In the genomic region with DNA sequence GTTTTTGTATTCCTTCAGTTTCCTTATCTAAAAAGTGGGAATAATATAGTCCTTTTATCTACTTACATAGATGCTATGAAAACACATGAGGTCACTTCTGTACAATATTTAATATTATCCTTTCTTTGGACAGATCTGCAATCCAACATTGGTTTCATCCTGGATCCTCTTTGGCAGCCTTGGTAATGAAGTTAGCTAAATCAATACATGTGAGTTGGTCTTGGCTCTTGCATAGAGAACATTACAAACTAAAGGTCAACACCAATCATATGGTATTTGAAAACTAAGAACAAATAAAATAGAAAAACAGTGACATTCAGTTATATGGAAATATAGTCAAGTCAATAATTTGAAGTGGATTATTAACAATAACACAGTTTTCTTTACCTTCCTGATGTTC, we compare ENCODE assay signal across 28 cellular contexts.
"Had no signal": no experiment of that assay in that cellular context is flagged by ENCODE, and none has a peak within 500 bp of the region (broad histone marks: within the 10 kb centered on the region; RNA-seq: fewer than 3 reads in every experiment).

No MANE protein-coding gene starts in this region.

- H3K4me3 Mint-ChIP-seq: activated B cell treated with CpG ODN at 0.5 μM for 24 hours; activated CD4-positive, alpha-beta memory T cell treated with anti-CD3 and anti-CD28 coated beads for 36 hours; activated CD4-positive, alpha-beta T cell treated with anti-CD3 and anti-CD28 coated beads, Interleukin-2, amount 10 ng/mL, durations not matched to agents 24 days and 14 days; activated CD8-positive, alpha-beta memory T cell treated with anti-CD3 and anti-CD28 coated beads, Interleukin-2, amount 10 ng/mL, durations not matched to agents 7 days and 5 days; activated CD8-positive, alpha-beta T cell treated with anti-CD3 and anti-CD28 coated beads, Interleukin-2, amount 10 ng/mL, durations not matched to agents 7 days and 5 days; activated naive CD4-positive, alpha-beta T cell treated with anti-CD3 and anti-CD28 coated beads, Interleukin-2, amount 10 ng/mL, durations not matched to agents 7 days and 5 days; activated naive CD8-positive, alpha-beta T cell treated with anti-CD3 and anti-CD28 coated beads, Interleukin-2, amount 10 ng/mL, durations not matched to agents 7 days and 5 days; activated T-helper 1 cell treated with anti-CD3 and anti-CD28 coated beads, Interleukin-12 subunit alpha, Interleukin-12 subunit beta, Interleukin-2, Interleukin-4 antibody, amounts not matched to agents 30 ng/mL and 10 ng/mL and 1 ng/mL, durations not matched to agents 14 hours and 24 hours and 36 hours; central memory CD8-positive, alpha-beta T cell; dendritic cell treated with granulocyte-macrophage colony-stimulating factor and Interleukin-4, amounts not matched to agents 40 ng/mL and 50 ng/mL, for 4 days; endodermal cell had no signal

- H3K9me3 Mint-ChIP-seq: activated B cell treated with CpG ODN at 0.5 μM for 24 hours; activated CD4-positive, alpha-beta memory T cell treated with anti-CD3 and anti-CD28 coated beads for 36 hours; activated naive CD4-positive, alpha-beta T cell treated with anti-CD3 and anti-CD28 coated beads, Interleukin-2, amount 10 ng/mL, durations not matched to agents 7 days and 5 days; activated naive CD4-positive, alpha-beta T cell treated with anti-CD3 and anti-CD28 coated beads, Interleukin-2, amount 50 U/mL, for 72 hours; activated naive CD8-positive, alpha-beta T cell treated with anti-CD3 and anti-CD28 coated beads, Interleukin-2, amount 10 ng/mL, durations not matched to agents 7 days and 5 days; activated T-helper 1 cell treated with anti-CD3 and anti-CD28 coated beads, Interleukin-12 subunit alpha, Interleukin-12 subunit beta, Interleukin-2, Interleukin-4 antibody, amounts not matched to agents 30 ng/mL and 10 ng/mL and 1 ng/mL, durations not matched to agents 14 hours and 24 hours and 36 hours; central memory CD8-positive, alpha-beta T cell; dendritic cell treated with granulocyte-macrophage colony-stimulating factor and Interleukin-4, amounts not matched to agents 40 ng/mL and 50 ng/mL, for 4 days; endodermal cell had no signal

- DNase-seq: activated B cell treated with CpG ODN at 0.5 μM for 24 hours; activated CD4-positive, alpha-beta memory T cell treated with anti-CD3 and anti-CD28 coated beads for 36 hours; activated CD4-positive, alpha-beta T cell treated with anti-CD3 and anti-CD28 coated beads, Interleukin-2, amount 10 ng/mL, durations not matched to agents 24 days and 14 days; activated CD8-positive, alpha-beta memory T cell treated with anti-CD3 and anti-CD28 coated beads, Interleukin-2, amount 10 ng/mL, durations not matched to agents 7 days and 5 days; activated CD8-positive, alpha-beta memory T cell treated with anti-CD3 and anti-CD28 coated beads, Interleukin-2, amount 50 U/mL, for 4 hours; activated CD8-positive, alpha-beta T cell treated with anti-CD3 and anti-CD28 coated beads, Interleukin-2, amount 10 ng/mL, durations not matched to agents 7 days and 5 days; activated gamma-delta T cell; activated naive CD4-positive, alpha-beta T cell; activated naive CD4-positive, alpha-beta T cell treated with anti-CD3 and anti-CD28 coated beads, Interleukin-2, amount 10 ng/mL, durations not matched to agents 7 days and 5 days; activated naive CD8-positive, alpha-beta T cell treated with anti-CD3 and anti-CD28 coated beads, Interleukin-2, amount 10 ng/mL, durations not matched to agents 7 days and 5 days; activated T-cell treated with anti-CD3 and anti-CD28 coated beads, Interleukin-2, amount 50 U/mL, for 1 hour; activated T-cell treated with anti-CD3 and anti-CD28 coated beads, Interleukin-2, amount 50 U/mL, for 48 hours; brain microvascular endothelial cell; dorsolateral prefrontal cortex; effector memory CD4-positive, alpha-beta T cell; endodermal cell; foreskin fibroblast; head of caudate nucleus; T-helper 2 cell had no signal

- H3K9me3 ChIP-seq: ascending aorta had no signal

- H3K27me3 ChIP-seq: ascending aorta, brain microvascular endothelial cell, dorsolateral prefrontal cortex had no signal

- H3K4me3 ChIP-seq: ascending aorta, coronary artery, dorsolateral prefrontal cortex had no signal

- H3K27ac ChIP-seq: ascending aorta, brain microvascular endothelial cell, coronary artery, dorsolateral prefrontal cortex, WERI-Rb-1 had no signal

- H3K27ac Mint-ChIP-seq: activated B cell treated with CpG ODN at 0.5 μM for 24 hours; activated CD4-positive, alpha-beta memory T cell treated with anti-CD3 and anti-CD28 coated beads for 36 hours; activated CD4-positive, alpha-beta T cell treated with anti-CD3 and anti-CD28 coated beads, Interleukin-2, amount 10 ng/mL, durations not matched to agents 24 days and 14 days; activated CD8-positive, alpha-beta memory T cell treated with anti-CD3 and anti-CD28 coated beads, Interleukin-2, amount 10 ng/mL, durations not matched to agents 7 days and 5 days; activated CD8-positive, alpha-beta T cell treated with anti-CD3 and anti-CD28 coated beads, Interleukin-2, amount 10 ng/mL, durations not matched to agents 7 days and 5 days; activated naive CD4-positive, alpha-beta T cell treated with anti-CD3 and anti-CD28 coated beads, Interleukin-2, amount 10 ng/mL, durations not matched to agents 7 days and 5 days; activated naive CD4-positive, alpha-beta T cell treated with anti-CD3 and anti-CD28 coated beads, Interleukin-2, amount 50 U/mL, for 72 hours; activated naive CD8-positive, alpha-beta T cell treated with anti-CD3 and anti-CD28 coated beads, Interleukin-2, amount 10 ng/mL, durations not matched to agents 7 days and 5 days; activated T-helper 1 cell treated with anti-CD3 and anti-CD28 coated beads, Interleukin-12 subunit alpha, Interleukin-12 subunit beta, Interleukin-2, Interleukin-4 antibody, amounts not matched to agents 30 ng/mL and 10 ng/mL and 1 ng/mL, durations not matched to agents 14 hours and 24 hours and 36 hours; dendritic cell treated with granulocyte-macrophage colony-stimulating factor and Interleukin-4, amounts not matched to agents 40 ng/mL and 50 ng/mL, for 4 days; endodermal cell had no signal

- H3K36me3 ChIP-seq: ascending aorta, brain microvascular endothelial cell had no signal

- H3K27me3 Mint-ChIP-seq: activated CD8-positive, alpha-beta memory T cell treated with anti-CD3 and anti-CD28 coated beads, Interleukin-2, amount 10 ng/mL, durations not matched to agents 7 days and 5 days; central memory CD8-positive, alpha-beta T cell had no signal

- H3K36me3 Mint-ChIP-seq: activated CD4-positive, alpha-beta memory T cell treated with anti-CD3 and anti-CD28 coated beads for 36 hours had no signal

- ATAC-seq: activated CD4-positive, CD25-positive, alpha-beta regulatory T cell treated with anti-CD3 and anti-CD28 coated beads, Interleukin-2, amount 50 U/mL, for 24 hours; activated CD8-positive, alpha-beta memory T cell treated with anti-CD3 and anti-CD28 coated beads, Interleukin-2, amount 10 ng/mL, durations not matched to agents 7 days and 5 days; activated CD8-positive, alpha-beta T cell treated with anti-CD3 and anti-CD28 coated beads, Interleukin-2, amount 10 ng/mL, durations not matched to agents 7 days and 5 days; activated naive CD4-positive, alpha-beta T cell treated with anti-CD3 and anti-CD28 coated beads, Interleukin-2, amount 50 U/mL, for 72 hours; esophagus mucosa had no signal
